In genomic region chr20:48725589-48725991, GRCh38 we compare ENCODE assay signal across 10 cellular contexts.
A peak's percentile ranks its signal among the peaks of the same experiment; 100 is the strongest.
DNase-seq lines count a peak whose midpoint lies in the region; ATAC-seq, FAIRE-seq and TF ChIP-seq lines count a peak whose summit lies in the region.
"Had no signal": no experiment of that assay in that cellular context is flagged by ENCODE, and none has a peak within 500 bp of the region (broad histone marks: within the 10 kb centered on the region; RNA-seq: fewer than 3 reads in every experiment).

No MANE protein-coding gene starts in this region.

- peak overlapping the region; percentile 25 for H3K4me3 Mint-ChIP-seq in neural crest cell

- no peaks in the 10 kb centered on the region for H3K27me3 Mint-ChIP-seq in neural crest cell (ENCODE audit: low read depth)

- TF ChIP-seq POLR2A in GM12878 (IDR thresholded peaks at IDR 0.05; ENCODE audit: low read depth, low read length) = no peak
- no peak for TF ChIP-seq POLR2A in transverse colon (IDR thresholded peaks at IDR 0.05)

- CTCF ChIA-PET in GM12878 (lab: Yijun Ruan, JAX) = interaction anchor here (0.6 to 1.6 kb wide), 3 partner anchors 13 to 327 kb away, joined by 3 read pairs; no protein-coding TSS in a partner anchor

- RAD21 ChIA-PET in GM12878 (lab: Charles Lee; ENCODE audit: unreplicated experiment) = no interaction called here

- POLR2A ChIA-PET in GM12878 (lab: Charles Lee) = interaction anchor here (0.6 kb wide), 2 partner anchors 157 to 190 kb away, joined by 3 read pairs; no protein-coding TSS in a partner anchor

- DNase-seq in Caki2 (ENCODE audit: low read depth) (peak; percentile 98), M059J (ENCODE audit: low read depth) (peak; percentile 81), GM12878 (ENCODE audit: low read depth, low spot score) (no peak), neural crest cell (ENCODE audit: low read depth, low spot score) (no peak), transverse colon (no peak), WERI-Rb-1 (no peak)
- DNase-seq in activated CD4-positive, CD25-positive, alpha-beta regulatory T cell treated with anti-CD3 and anti-CD28 coated beads, Interleukin-2, amount 50 U/mL, for 72 hours = no peak

- ATAC-seq in GM12878 (peak; percentile 48), GM21825 (IDR thresholded peaks at IDR 0.05; ENCODE audit: unreplicated experiment) (no peak)

- no peaks in the 10 kb centered on the region for H3K9me3 Mint-ChIP-seq in neural crest cell

- no peak overlapping the region for H3K9ac ChIP-seq in GM12878 (ENCODE audit: control insufficient read depth, insufficient read depth, low read length)
- H3K9ac ChIP-seq: parathyroid adenoma had no signal

- TF ChIP-seq CTCF in GM12878 (IDR thresholded peaks at IDR 0.05 in 2 of 3, conservative IDR thresholded peaks at IDR 0.05 in 1 of 3; ENCODE audit: control insufficient read depth in 2 of 3, extremely low read depth in 1 of 3, insufficient read depth in 1 of 3, low read depth in 3 of 3, low read length in 3 of 3) (no peak), neural crest cell (conservative IDR thresholded peaks at IDR 0.05) (no peak), transverse colon (IDR thresholded peaks at IDR 0.05) (no peak), WERI-Rb-1 (IDR thresholded peaks at IDR 0.05; ENCODE audit: low read depth, low read length) (no peak)

- FAIRE-seq in GM12878 (lab: Jason Lieb, UNC) = no peak

- SMC1A ChIA-PET in GM12878 (lab: Charles Lee; ENCODE audit: uncharacterized antibody, unreplicated experiment) = interaction anchor here (1.3 to 3.1 kb wide), 2 partner anchors 8 to 100 kb away, joined by 3 to 9 read pairs; no protein-coding TSS in a partner anchor

- H3K4me1 ChIP-seq in GM12878 (ENCODE audit: control insufficient read depth, insufficient read depth, low read length) (peaks cover 39% of the 10 kb centered on the region), transverse colon (peaks cover 5 to 39% (median 19%) of the 10 kb centered on the region in 4 donors)
- H3K4me1 ChIP-seq: parathyroid adenoma had no signal

- H3K4me3 ChIP-seq in GM12878 = no peak overlapping the region
- H3K4me3 ChIP-seq in transverse colon = no peak overlapping the region
- no peak overlapping the region for H3K4me3 ChIP-seq in WERI-Rb-1 (ENCODE audit: low read depth, low read length)
- H3K4me3 ChIP-seq: SJSA1 had no signal

- H4K20me1 ChIP-seq in GM12878 (ENCODE audit: control insufficient read depth, insufficient read depth) = no peaks in the 10 kb centered on the region

- H3K9me3 ChIP-seq in GM12878 (replicated peaks; ENCODE audit: control insufficient read depth, insufficient read depth, low read length) = no peaks in the 10 kb centered on the region; the same call in 2 of the 3 replicates
- H3K9me3 ChIP-seq in transverse colon = no peaks in the 10 kb centered on the region
- no peaks in the 10 kb centered on the region for H3K9me3 ChIP-seq in WERI-Rb-1 (ENCODE audit: severe bottlenecking)
- H3K9me3 ChIP-seq: SJSA1 had no signal

- intact Hi-C loops in GM12878 (cut with micrococcal nuclease; ENCODE audit: unreplicated experiment) = no loop called here
- intact Hi-C loops in transverse colon (cut with DNase I; ENCODE audit: low total_unique reads) = no loop called here

- no peaks in the 10 kb centered on the region for H3K27me3 ChIP-seq in GM12878 (replicated peaks in 1 of 2; ENCODE audit: control insufficient read depth in 2 of 2, insufficient read depth in 2 of 2, low read length in 1 of 2)
- H3K27me3 ChIP-seq in transverse colon = no peaks in the 10 kb centered on the region
- no peaks in the 10 kb centered on the region for H3K27me3 ChIP-seq in WERI-Rb-1 (ENCODE audit: insufficient read depth, low read depth, severe bottlenecking)
- H3K27me3 ChIP-seq: SJSA1 had no signal

- no peak overlapping the region for H3K27ac Mint-ChIP-seq in neural crest cell (ENCODE audit: unreplicated experiment)

- H3K36me3 ChIP-seq in GM12878 (ENCODE audit: control insufficient read depth in 2 of 2, insufficient read depth in 2 of 2, low read length in 1 of 2) (peaks cover 11 to 32% of the 10 kb centered on the region in 2 experiments), transverse colon (no peaks in the 10 kb centered on the region), WERI-Rb-1 (peaks cover 36% of the 10 kb centered on the region)

- H3K4me1 Mint-ChIP-seq in neural crest cell = peaks cover 91% of the 10 kb centered on the region

- H3K4me2 ChIP-seq in GM12878 (ENCODE audit: control insufficient read depth, insufficient read depth) = no peak overlapping the region

- peaks cover 23% of the 10 kb centered on the region for H3K36me3 Mint-ChIP-seq in neural crest cell (ENCODE audit: low read depth)

- in situ Hi-C loops in Caki2 (cut with HindIII; ENCODE audit: low pct_unique_long_range_greater_than_20kb, low sequenced_read_pairs) = no loop called here
- in situ Hi-C loops in GM12878 (cut with MboI) = no loop called here
- in situ Hi-C loops in transverse colon (cut with MboI; ENCODE audit: low pct_ligation_motif_present in 1 of 4, low pct_unique_long_range_greater_than_20kb in 1 of 4, low sequenced_read_pairs in 3 of 4) = no loop called here

- H3K27ac ChIP-seq in GM12878 (ENCODE audit: control insufficient read depth, insufficient read depth) = no peak overlapping the region
- no peak overlapping the region for H3K27ac ChIP-seq in transverse colon
- no peak overlapping the region for H3K27ac ChIP-seq in WERI-Rb-1
- H3K27ac ChIP-seq: parathyroid adenoma, SJSA1 had no signal

- TF ChIP-seq RAD21 in GM12878 (IDR thresholded peaks at IDR 0.05; ENCODE audit: insufficient read depth, low read depth, low read length) = no peak

- H3K79me2 ChIP-seq in GM12878 (ENCODE audit: control insufficient read depth, insufficient read depth, low read length) = peaks cover 31% of the 10 kb centered on the region
- H3K79me2 ChIP-seq: parathyroid adenoma had no signal

- WGBS in GM12878 (ENCODE audit: insufficient coverage, insufficient replicate concordance, low lambda C conversion rate, missing lambda C conversion rate) = 98% methylated on average over 3 of the region's 3 CpGs
- WGBS in transverse colon (ENCODE audit: low coverage in 1 of 2), 2 donors = 85% methylated on average over 2 of the region's 3 CpGs; no CpG with 5 or more reads in 1 of the 2 donors

- H2AFZ ChIP-seq in GM12878 (ENCODE audit: control insufficient read depth, low read depth, low read length) = no peak overlapping the region
- H2AFZ ChIP-seq: parathyroid adenoma had no signal

- no TSS peak for BruUV-seq in GM12878 (replicated peaks; lab: Mats Ljungman, UMichigan)

- TF ChIP-seq EP300 in GM12878 (IDR thresholded peaks at IDR 0.05; ENCODE audit: borderline replicate concordance in 1 of 2, control insufficient read depth in 1 of 2, low read depth in 2 of 2, low read length in 2 of 2) (no peak), transverse colon (IDR thresholded peaks at IDR 0.05; ENCODE audit: low read depth) (no peak)

TF ChIP-seq in GM12878, 131 proteins besides CTCF, POLR2A, EP300 and RAD21:
- TF ChIP-seq ATF3 (IDR thresholded peaks at IDR 0.05; ENCODE audit: borderline replicate concordance, extremely low read depth, low read depth, low read length) (peak; percentile 61; the same call in 1 of the 2 replicates), RAD51 (IDR thresholded peaks at IDR 0.05) (peak; percentile 77), FOS (IDR thresholded peaks at IDR 0.05; ENCODE audit: borderline replicate concordance, extremely low read depth, insufficient read length) (peak; percentile 38), ETV6 (conservative IDR thresholded peaks at IDR 0.05 in 1 of 2, IDR thresholded peaks at IDR 0.05 in 1 of 2; ENCODE audit: borderline replicate concordance in 1 of 2, low read depth in 1 of 2) (no peak), SP1 (IDR thresholded peaks at IDR 0.05; ENCODE audit: low read depth, low read length) (peak; percentile 77), USF2 (IDR thresholded peaks at IDR 0.05; ENCODE audit: borderline replicate concordance, low read depth, low read length) (peak; percentile 60), YY1 (IDR thresholded peaks at IDR 0.05; ENCODE audit: low read depth, low read length) (no peak), USF1 (IDR thresholded peaks at IDR 0.05; ENCODE audit: borderline replicate concordance, extremely low read length, insufficient read depth, low read depth, low read length) (peak; percentile 78)
TF ChIP-seq in GM12878: peak in this region for 6.

Comparison
In these comparisons a context has a peak if more than half of its experiments do, and no peak if none do; other contexts are left out.
1. DNase-seq: peak in Caki2 (single experiment) and M059J (single experiment); none in GM12878 (single experiment), neural crest cell (single experiment), transverse colon (single experiment), WERI-Rb-1 (single experiment) and activated CD4-positive, CD25-positive, alpha-beta regulatory T cell treated with anti-CD3 and anti-CD28 coated beads, Interleukin-2, amount 50 U/mL, for 72 hours (single experiment).